In genomic region chr11:26987726-26988125, GRCh38 we compare ENCODE assay signal across 28 cellular contexts. TPM values are rescaled to one million over a fixed set of nuclear protein-coding genes. Genes with fewer than 3 reads are reported as not detected.
"Had no signal": no experiment of that assay in that cellular context is flagged by ENCODE, and none has a peak within 500 bp of the region (broad histone marks: within the 10 kb centered on the region; RNA-seq: fewer than 3 reads in every experiment).

No MANE protein-coding gene starts in this region.

- H3K4me3 ChIP-seq: body of pancreas, coronary artery, dorsolateral prefrontal cortex, neural progenitor cell, suprapubic skin, tibial artery, upper lobe of right lung had no signal

- H3K27ac ChIP-seq: body of pancreas, dorsolateral prefrontal cortex, neural progenitor cell, suprapubic skin had no signal

- H3K9me3 ChIP-seq: body of pancreas, suprapubic skin, upper lobe of right lung had no signal

- ATAC-seq: activated CD4-positive, alpha-beta T cell treated with anti-CD3 and anti-CD28 coated beads for 36 hours; activated naive CD4-positive, alpha-beta T cell treated with anti-CD3 and anti-CD28 coated beads, Interleukin-2, amount 50 U/mL, for 72 hours; activated T-cell treated with anti-CD3 and anti-CD28 coated beads, Interleukin-2, amount 50 U/mL, for 72 hours; body of pancreas; naive thymus-derived CD8-positive, alpha-beta T cell; right cardiac atrium; upper lobe of right lung had no signal

- H2AFZ ChIP-seq: neural progenitor cell had no signal

- H3K36me3 ChIP-seq: neural progenitor cell, suprapubic skin, tibial artery, upper lobe of right lung had no signal

- H3K4me2 ChIP-seq: neural progenitor cell had no signal

- DNase-seq: activated CD4-positive, alpha-beta T cell treated with anti-CD3 and anti-CD28 coated beads for 36 hours; activated CD4-positive, CD25-positive, alpha-beta regulatory T cell; activated naive CD4-positive, alpha-beta T cell; activated T-cell treated with anti-CD3 and anti-CD28 coated beads for 4 hours; activated T-cell treated with anti-CD3 and anti-CD28 coated beads, Interleukin-2, amount 50 U/mL, for 72 hours; aorta; body of pancreas; dorsolateral prefrontal cortex; effector memory CD4-positive, alpha-beta T cell; head of caudate nucleus; hippocampal formation; kidney; midbrain; naive thymus-derived CD8-positive, alpha-beta T cell; occipital lobe; posterior cingulate gyrus; right cardiac atrium; stimulated activated naive CD4-positive, alpha-beta T cell; T-helper 1 cell; tibial artery; upper lobe of right lung had no signal

- H3K27me3 ChIP-seq: body of pancreas, neural progenitor cell, suprapubic skin, tibial artery, upper lobe of right lung had no signal

- H3K4me1 ChIP-seq: body of pancreas, suprapubic skin had no signal

- H3K9ac ChIP-seq: neural progenitor cell had no signal

RNA-seq across cellular contexts. Expression of gene FIBIN, which starts 6.2 kb away (rescaled TPM):
- total RNA-seq: activated CD4-positive, alpha-beta T cell treated with anti-CD3 and anti-CD28 coated beads for 36 hours; activated naive CD4-positive, alpha-beta T cell treated with anti-CD3 and anti-CD28 coated beads, Interleukin-2, amount 50 U/mL, for 72 hours; activated T-cell treated with anti-CD3 and anti-CD28 coated beads, Interleukin-2, amount 50 U/mL, for 72 hours; naive thymus-derived CD8-positive, alpha-beta T cell had no signal
- polyA plus RNA-seq: naive thymus-derived CD8-positive, alpha-beta T cell had no signal

RNA-seq across cellular contexts. Expression of gene BBOX1, which starts 52.9 kb away (rescaled TPM):
- total RNA-seq: activated CD4-positive, alpha-beta T cell treated with anti-CD3 and anti-CD28 coated beads for 36 hours; activated naive CD4-positive, alpha-beta T cell treated with anti-CD3 and anti-CD28 coated beads, Interleukin-2, amount 50 U/mL, for 72 hours; activated T-cell treated with anti-CD3 and anti-CD28 coated beads, Interleukin-2, amount 50 U/mL, for 72 hours; body of pancreas; cardiac septum; fibroblast of lung; fibroblast of villous mesenchyme; naive thymus-derived CD8-positive, alpha-beta T cell; right cardiac atrium; upper lobe of right lung had no signal
- polyA plus RNA-seq: fibroblast of lung had no signal
